16 cellular contexts compared by ENCODE assay signal in genomic region chr13:60433505-60433904, GRCh38.
"Had no signal": no experiment of that assay in that cellular context is flagged by ENCODE, and none has a peak within 500 bp of the region (broad histone marks: within the 10 kb centered on the region; RNA-seq: fewer than 3 reads in every experiment).

No MANE protein-coding gene starts in this region.

- ATAC-seq: foreskin keratinocyte; naive thymus-derived CD8-positive, alpha-beta T cell; stimulated activated effector memory CD8-positive, alpha-beta T cell treated with anti-CD3 and anti-CD28 coated beads, Interleukin-12 subunit alpha, Interleukin-12 subunit beta, amount 100 ng/mL, for 72 hours had no signal

- DNase-seq: activated CD4-positive, alpha-beta memory T cell treated with anti-CD3 and anti-CD28 coated beads, Interleukin-2, amount 10 ng/mL, durations not matched to agents 7 days and 5 days; activated CD4-positive, alpha-beta T cell treated with anti-CD3 and anti-CD28 coated beads for 4 hours; activated effector memory CD4-positive, alpha-beta T cell treated with Interleukin-2 at 50 U/mL for 16 hours; activated naive CD4-positive, alpha-beta T cell treated with anti-CD3 and anti-CD28 coated beads, Interleukin-2, amount 50 U/mL, for 16 hours; activated T-cell treated with anti-CD3 and anti-CD28 coated beads, Interleukin-2, amount 50 U/mL, for 24 hours; cortex of kidney; effector CD4-positive, alpha-beta T cell; glutamatergic neuron; hypothalamus; naive thymus-derived CD8-positive, alpha-beta T cell; uterus had no signal

- H3K27ac ChIP-seq: foreskin keratinocyte, parathyroid adenoma, thyroid gland, uterus had no signal

- H3K4me3 ChIP-seq: lung, thyroid gland, uterus had no signal

- H3K9ac ChIP-seq: parathyroid adenoma had no signal

- H3K36me3 ChIP-seq: thyroid gland, uterus had no signal

- H3K27me3 ChIP-seq: foreskin keratinocyte, thyroid gland, uterus had no signal

- H3K9me3 ChIP-seq: thyroid gland, uterus had no signal

- H3K4me1 ChIP-seq: foreskin keratinocyte, parathyroid adenoma, uterus had no signal

- H2AFZ ChIP-seq: parathyroid adenoma had no signal
